8 cellular contexts compared by ENCODE assay signal in the genomic region with DNA sequence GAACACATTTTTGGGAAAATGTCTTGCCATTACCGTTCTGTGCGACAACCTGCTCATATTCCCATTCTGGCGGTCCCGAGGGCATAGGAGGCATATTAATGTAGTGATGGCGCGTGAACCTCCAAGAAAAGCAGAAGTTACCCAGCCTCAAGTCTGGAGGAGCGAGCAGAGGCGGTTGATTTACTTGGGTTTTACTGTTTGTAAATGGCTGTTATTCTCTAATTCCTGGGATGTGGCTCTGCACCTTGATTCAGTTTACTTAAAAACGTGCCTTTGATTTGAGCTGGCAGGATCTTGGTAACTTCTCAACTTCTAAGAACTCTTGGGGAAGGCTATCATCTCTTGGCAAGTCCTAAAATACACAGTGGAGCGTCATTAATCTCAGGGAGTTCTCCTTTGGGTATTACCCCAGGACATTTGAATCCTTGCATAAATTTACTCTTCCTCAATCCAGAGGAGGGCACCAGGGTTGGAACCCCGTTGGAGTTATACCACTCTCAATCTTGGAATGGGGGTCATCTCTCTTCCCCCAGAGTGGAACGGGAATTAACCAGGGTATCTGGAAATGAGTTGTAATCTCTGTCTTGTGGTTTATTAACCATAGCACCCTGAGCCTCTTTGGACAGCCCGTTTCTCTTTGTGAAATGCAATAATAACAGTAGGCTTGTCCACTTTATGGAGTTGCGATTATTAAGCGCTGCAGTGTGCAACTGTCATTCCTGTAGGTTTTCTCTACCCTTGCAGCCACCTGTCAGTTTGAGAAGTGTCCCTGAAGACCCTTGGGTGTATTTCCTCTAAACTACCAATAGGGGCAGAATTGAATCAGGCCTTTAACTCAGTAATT. TPM values are rescaled to one million over a fixed set of nuclear protein-coding genes. Genes with fewer than 3 reads are reported as not detected.
DNase-seq lines count a peak whose midpoint lies in the region; ATAC-seq and TF ChIP-seq lines count a peak whose summit lies in the region.

No MANE protein-coding gene starts in this region.

- H3K79me2 ChIP-seq in smooth muscle cell (ENCODE audit: low read depth): peaks cover 62% of the 10 kb centered on the region

- peak overlapping the region; percentile 71 for H3K27ac Mint-ChIP-seq in activated naive CD4-positive, alpha-beta T cell treated with anti-CD3 and anti-CD28 coated beads for 36 hours
- H3K27ac Mint-ChIP-seq in activated naive CD8-positive, alpha-beta T cell treated with anti-CD3 and anti-CD28 coated beads, Interleukin-2, amount 10 ng/mL, durations not matched to agents 7 days and 5 days: peak overlapping the region; percentile 58

- no peak overlapping the region for H2AFZ ChIP-seq in smooth muscle cell (ENCODE audit: low read depth)

- H3K9ac ChIP-seq in smooth muscle cell (ENCODE audit: low read depth): peak overlapping the region; percentile 65

- POLR2A ChIA-PET in activated naive CD8-positive, alpha-beta T cell treated with anti-CD3 and anti-CD28 coated beads, Interleukin-2, amount 10 ng/mL, durations not matched to agents 7 days and 5 days (lab: Charles Lee): interaction anchor here (1.5 to 2.8 kb wide), 5 partner anchors 8 to 59 kb away, joined by 3 to 26 read pairs (median 9); no protein-coding TSS in a partner anchor

- H4K20me1 ChIP-seq in smooth muscle cell (ENCODE audit: low read depth): peaks cover 61% of the 10 kb centered on the region

- no peak for DNase-seq in activated naive CD4-positive, alpha-beta T cell treated with anti-CD3 and anti-CD28 coated beads for 36 hours
- no peak for DNase-seq in activated naive CD4-positive, alpha-beta T cell (lab: John Stamatoyannopoulos, UW)
- DNase-seq in NCI-H446 treated with DMSO at 0.1 percent for 48 hours (lab: John Stamatoyannopoulos, UW) (peak; percentile 38), smooth muscle cell (lab: John Stamatoyannopoulos, UW; ENCODE audit: unreplicated experiment) (no peak)
- DNase-seq in activated naive CD8-positive, alpha-beta T cell treated with anti-CD3 and anti-CD28 coated beads, Interleukin-2, amount 10 ng/mL, durations not matched to agents 7 days and 5 days: no peak

- no peaks in the 10 kb centered on the region for H3K9me3 Mint-ChIP-seq in activated naive CD4-positive, alpha-beta T cell treated with anti-CD3 and anti-CD28 coated beads for 36 hours
- no peaks in the 10 kb centered on the region for H3K9me3 Mint-ChIP-seq in activated naive CD8-positive, alpha-beta T cell treated with anti-CD3 and anti-CD28 coated beads, Interleukin-2, amount 10 ng/mL, durations not matched to agents 7 days and 5 days

- peaks cover 58% of the 10 kb centered on the region for H3K4me1 Mint-ChIP-seq in activated naive CD4-positive, alpha-beta T cell treated with anti-CD3 and anti-CD28 coated beads for 36 hours (ENCODE audit: low read depth)
- peaks cover 57% of the 10 kb centered on the region for H3K4me1 Mint-ChIP-seq in activated naive CD8-positive, alpha-beta T cell treated with anti-CD3 and anti-CD28 coated beads, Interleukin-2, amount 10 ng/mL, durations not matched to agents 7 days and 5 days

- H3K9me3 ChIP-seq in iPS-18c (ENCODE audit: control insufficient read depth, insufficient read depth, low read length) (no peaks in the 10 kb centered on the region), smooth muscle cell (replicated peaks; ENCODE audit: low read depth) (no peaks in the 10 kb centered on the region)

- peak overlapping the region; percentile 40 for H3K4me3 ChIP-seq in iPS-18c (ENCODE audit: insufficient read depth, low read depth, low read length)
- H3K4me3 ChIP-seq in smooth muscle cell: peak overlapping the region; percentile 89

- no peak overlapping the region for H3K27ac ChIP-seq in smooth muscle cell (ENCODE audit: low read depth)

- ATAC-seq in HG02870 (IDR thresholded peaks at IDR 0.05; ENCODE audit: unreplicated experiment) (peak; percentile 20), GM21717 (IDR thresholded peaks at IDR 0.05; ENCODE audit: unreplicated experiment) (no peak)
- ATAC-seq in activated naive CD8-positive, alpha-beta T cell treated with anti-CD3 and anti-CD28 coated beads, Interleukin-2, amount 10 ng/mL, durations not matched to agents 7 days and 5 days (ENCODE audit: low read depth): no peak

- WGBS in smooth muscle cell (ENCODE audit: low lambda C conversion rate): 7% methylated on average over 15 of the region's 15 CpGs

- peak; percentile 65 for TF ChIP-seq CTCF in smooth muscle cell (IDR thresholded peaks at IDR 0.05; ENCODE audit: borderline replicate concordance, insufficient read depth, poor library complexity, severe bottlenecking)

- H3K4me1 ChIP-seq in smooth muscle cell (ENCODE audit: low read depth): peaks cover 13% of the 10 kb centered on the region

- H3K27me3 ChIP-seq in smooth muscle cell (ENCODE audit: low read depth): no peaks in the 10 kb centered on the region

- peaks cover 14% of the 10 kb centered on the region for H3K36me3 Mint-ChIP-seq in activated naive CD4-positive, alpha-beta T cell treated with anti-CD3 and anti-CD28 coated beads for 36 hours (ENCODE audit: low read depth)
- H3K36me3 Mint-ChIP-seq in activated naive CD8-positive, alpha-beta T cell treated with anti-CD3 and anti-CD28 coated beads, Interleukin-2, amount 10 ng/mL, durations not matched to agents 7 days and 5 days: peaks cover 17% of the 10 kb centered on the region

- CTCF ChIA-PET in activated naive CD4-positive, alpha-beta T cell treated with anti-CD3 and anti-CD28 coated beads for 36 hours (lab: Charles Lee): interaction anchor here (1.0 to 5.1 kb wide), 12 partner anchors 9 to 182 kb away, joined by 3 to 37 read pairs (median 4); partner anchors contain the start of gene SEMA4F

- H3K27me3 Mint-ChIP-seq in activated naive CD4-positive, alpha-beta T cell treated with anti-CD3 and anti-CD28 coated beads for 36 hours (ENCODE audit: low read depth): no peaks in the 10 kb centered on the region
- no peaks in the 10 kb centered on the region for H3K27me3 Mint-ChIP-seq in activated naive CD8-positive, alpha-beta T cell treated with anti-CD3 and anti-CD28 coated beads, Interleukin-2, amount 10 ng/mL, durations not matched to agents 7 days and 5 days

- peak overlapping the region; percentile 94 for H3K4me3 Mint-ChIP-seq in activated naive CD4-positive, alpha-beta T cell treated with anti-CD3 and anti-CD28 coated beads for 36 hours
- H3K4me3 Mint-ChIP-seq in activated naive CD8-positive, alpha-beta T cell treated with anti-CD3 and anti-CD28 coated beads, Interleukin-2, amount 10 ng/mL, durations not matched to agents 7 days and 5 days: peak overlapping the region; percentile 95

- no peaks in the 10 kb centered on the region for H3F3A ChIP-seq in smooth muscle cell (ENCODE audit: low read depth)

- intact Hi-C loops in activated naive CD4-positive, alpha-beta T cell treated with anti-CD3 and anti-CD28 coated beads for 36 hours (cut with micrococcal nuclease): loop anchor here (1.0 to 10.0 kb wide), 14 partner anchors 8 to 1721 kb away; partner anchors contain the start of genes ALMS1, CCDC142, DOK1 and FBXO41

- no peaks in the 10 kb centered on the region for H3K36me3 ChIP-seq in smooth muscle cell (ENCODE audit: low read depth)

- H3K4me2 ChIP-seq in smooth muscle cell: peak overlapping the region; percentile 96

RNA-seq across cellular contexts. Expression of gene HK2, which starts 2.1 kb away (rescaled TPM):
- 10 to 100 TPM; 37.9 to 38.7 TPM for total RNA-seq in activated naive CD4-positive, alpha-beta T cell treated with anti-CD3 and anti-CD28 coated beads for 36 hours
- 10 to 100 TPM; 39.8 to 40.9 TPM for total RNA-seq in activated naive CD8-positive, alpha-beta T cell treated with anti-CD3 and anti-CD28 coated beads, Interleukin-2, amount 10 ng/mL, durations not matched to agents 7 days and 5 days
- 31.5 and 38.0 TPM in 2 replicates for total RNA-seq in smooth muscle cell
- polyA plus RNA-seq in smooth muscle cell: 20.3 and 23.2 TPM in 2 replicates
